In genomic region chr14:54396493-54397335, GRCh38 we compare ENCODE assay signal across 8 cellular contexts. TPM values are rescaled to one million over a fixed set of nuclear protein-coding genes. Genes with fewer than 3 reads are reported as not detected.
A peak's percentile ranks its signal among the peaks of the same experiment; 100 is the strongest.
DNase-seq lines count a peak whose midpoint lies in the region; ATAC-seq and TF ChIP-seq lines count a peak whose summit lies in the region.

Gene CDKN3 (plus strand): TSS chr14:54397007. CDS start chr14:54397069, 62 bp downstream.

- H3K36me3 ChIP-seq in CD4-positive, CD25-positive, alpha-beta regulatory T cell (ENCODE audit: control insufficient read depth, insufficient read depth, low read length): no peaks in the 10 kb centered on the region
- no peaks in the 10 kb centered on the region for H3K36me3 ChIP-seq in liver (ENCODE audit: control insufficient read depth in 4 of 4, insufficient read depth in 3 of 4, low read depth in 1 of 4, low read length in 3 of 4)

- H3K9me3 ChIP-seq in CD4-positive, CD25-positive, alpha-beta regulatory T cell (ENCODE audit: control insufficient read depth in 2 of 2, low read length in 2 of 2): no peaks in the 10 kb centered on the region
- no peaks in the 10 kb centered on the region for H3K9me3 ChIP-seq in liver (ENCODE audit: control insufficient read depth in 4 of 4, low read length in 3 of 4)

- peak within 1 kb of the TSS in 1 of 2 donors; percentile 81 for H3K9ac ChIP-seq in liver (ENCODE audit: low read depth in 1 of 2, low read length in 2 of 2)

- H3K27ac ChIP-seq in CD4-positive, CD25-positive, alpha-beta regulatory T cell (ENCODE audit: insufficient read depth, low read length, poor library complexity, severe bottlenecking): peak within 1 kb of the TSS; percentile 69
- H3K27ac ChIP-seq in liver (ENCODE audit: low read depth in 1 of 2, low read length in 2 of 2): no peak within 1 kb of the TSS

- peak; percentile 54 to 57 for TF ChIP-seq RAD21 in liver (IDR thresholded peaks at IDR 0.05)

- WGBS in liver: 2% methylated on average over 76 of the region's 76 CpGs

- H3K36me3 Mint-ChIP-seq in CD4-positive, CD25-positive, alpha-beta regulatory T cell: no peaks in the 10 kb centered on the region

- ATAC-seq in CD4-positive, CD25-positive, alpha-beta regulatory T cell (ENCODE audit: low read depth in 2 of 2): peak; percentile 94 to 97
- ATAC-seq in GM19395 (IDR thresholded peaks at IDR 0.05; ENCODE audit: unreplicated experiment): peak; percentile 98
- peak; percentile 96 for ATAC-seq in HG03565 (IDR thresholded peaks at IDR 0.05; ENCODE audit: unreplicated experiment)

- H3K27me3 ChIP-seq in CD4-positive, CD25-positive, alpha-beta regulatory T cell (ENCODE audit: control insufficient read depth, insufficient read depth, low read length): no peaks in the 10 kb centered on the region
- no peaks in the 10 kb centered on the region for H3K27me3 ChIP-seq in liver (ENCODE audit: control insufficient read depth in 4 of 4, insufficient read depth in 4 of 4, low read length in 3 of 4)

- no peaks in the 10 kb centered on the region for H3K9me3 Mint-ChIP-seq in CD4-positive, CD25-positive, alpha-beta regulatory T cell

- DNase-seq in CD4-positive, CD25-positive, alpha-beta regulatory T cell: peak; percentile 96 to 99 (median 98)
- peak; percentile 97 for DNase-seq in NCI-H748 treated with DMSO at 0.1 percent for 48 hours (lab: John Stamatoyannopoulos, UW)
- peak; percentile 85 to 95 for DNase-seq in activated CD4-positive, alpha-beta T cell treated with anti-CD3 and anti-CD28 coated beads, Interleukin-2, amount 50 U/mL, for 24 hours (ENCODE audit: low read depth in 1 of 2, low spot score in 1 of 2)
- peak; percentile 98 to 100 for DNase-seq in dermis microvascular lymphatic vessel endothelial cell (ENCODE audit: low read depth in 2 of 2)
- peak; percentile 97 for DNase-seq in stimulated activated CD4-positive, alpha-beta T cell treated with anti-CD3 and anti-CD28 coated beads, Interleukin-4, amount 100 ng/mL, for 24 hours

- peak within 1 kb of the TSS; percentile 72 for H3K4me3 ChIP-seq in CD4-positive, CD25-positive, alpha-beta regulatory T cell (ENCODE audit: low read depth, low read length)
- peak within 1 kb of the TSS; percentile 65 to 78 (median 72) for H3K4me3 ChIP-seq in liver (ENCODE audit: low read depth in 1 of 3, low read length in 3 of 3)

- peak; percentile 42 for TF ChIP-seq CTCF in liver (IDR thresholded peaks at IDR 0.05; ENCODE audit: low read depth, low read length, missing input control)

- peak within 1 kb of the TSS; percentile 70 to 91 (median 74) for H3K27ac Mint-ChIP-seq in CD4-positive, CD25-positive, alpha-beta regulatory T cell

- H3K4me1 ChIP-seq in CD4-positive, CD25-positive, alpha-beta regulatory T cell (ENCODE audit: control insufficient read depth, insufficient read depth, low read length, poor library complexity, severe bottlenecking): peaks cover 18% of the 10 kb centered on the region
- peaks cover 3 to 12% (median 8%) of the 10 kb centered on the region in 4 donors for H3K4me1 ChIP-seq in liver (ENCODE audit: control insufficient read depth in 4 of 4, insufficient read depth in 4 of 4, low read length in 3 of 4)

- H3K4me3 Mint-ChIP-seq in CD4-positive, CD25-positive, alpha-beta regulatory T cell: peak within 1 kb of the TSS; percentile 87 to 92 (median 89)

- no peaks in the 10 kb centered on the region for H3K27me3 Mint-ChIP-seq in CD4-positive, CD25-positive, alpha-beta regulatory T cell

- H3K4me1 Mint-ChIP-seq in CD4-positive, CD25-positive, alpha-beta regulatory T cell: peaks cover 7 to 28% (median 17%) of the 10 kb centered on the region in 4 donors

TF ChIP-seq in liver, 16 proteins besides CTCF, POLR2A, EP300 and RAD21:
- TF ChIP-seq GABPA (IDR thresholded peaks at IDR 0.05 in 1 of 2, conservative IDR thresholded peaks at IDR 0.05 in 1 of 2) (no peak), RXRA (IDR thresholded peaks at IDR 0.05) (peak in 1 of 2 donors; percentile 18), HNF4A (conservative IDR thresholded peaks at IDR 0.05) (peak in 1 of 2 donors; percentile 37), JUND (IDR thresholded peaks at IDR 0.05) (no peak), FOXA2 (IDR thresholded peaks at IDR 0.05) (no peak), EGR1 (IDR thresholded peaks at IDR 0.05; ENCODE audit: low read depth in 2 of 2) (peak in 1 of 2 donors; percentile 14), NR2F2 (IDR thresholded peaks at IDR 0.05) (peak; percentile 22), TAF1 (conservative IDR thresholded peaks at IDR 0.05) (no peak), YY1 (IDR thresholded peaks at IDR 0.05) (peak; percentile 56), HNF4G (IDR thresholded peaks at IDR 0.05) (no peak), ZBTB33 (IDR thresholded peaks at IDR 0.05) (no peak), SP1 (IDR thresholded peaks at IDR 0.05) (peak; percentile 98), FOXA1 (IDR thresholded peaks at IDR 0.05) (no peak)
- TF ChIP-seq, protein P1, sequence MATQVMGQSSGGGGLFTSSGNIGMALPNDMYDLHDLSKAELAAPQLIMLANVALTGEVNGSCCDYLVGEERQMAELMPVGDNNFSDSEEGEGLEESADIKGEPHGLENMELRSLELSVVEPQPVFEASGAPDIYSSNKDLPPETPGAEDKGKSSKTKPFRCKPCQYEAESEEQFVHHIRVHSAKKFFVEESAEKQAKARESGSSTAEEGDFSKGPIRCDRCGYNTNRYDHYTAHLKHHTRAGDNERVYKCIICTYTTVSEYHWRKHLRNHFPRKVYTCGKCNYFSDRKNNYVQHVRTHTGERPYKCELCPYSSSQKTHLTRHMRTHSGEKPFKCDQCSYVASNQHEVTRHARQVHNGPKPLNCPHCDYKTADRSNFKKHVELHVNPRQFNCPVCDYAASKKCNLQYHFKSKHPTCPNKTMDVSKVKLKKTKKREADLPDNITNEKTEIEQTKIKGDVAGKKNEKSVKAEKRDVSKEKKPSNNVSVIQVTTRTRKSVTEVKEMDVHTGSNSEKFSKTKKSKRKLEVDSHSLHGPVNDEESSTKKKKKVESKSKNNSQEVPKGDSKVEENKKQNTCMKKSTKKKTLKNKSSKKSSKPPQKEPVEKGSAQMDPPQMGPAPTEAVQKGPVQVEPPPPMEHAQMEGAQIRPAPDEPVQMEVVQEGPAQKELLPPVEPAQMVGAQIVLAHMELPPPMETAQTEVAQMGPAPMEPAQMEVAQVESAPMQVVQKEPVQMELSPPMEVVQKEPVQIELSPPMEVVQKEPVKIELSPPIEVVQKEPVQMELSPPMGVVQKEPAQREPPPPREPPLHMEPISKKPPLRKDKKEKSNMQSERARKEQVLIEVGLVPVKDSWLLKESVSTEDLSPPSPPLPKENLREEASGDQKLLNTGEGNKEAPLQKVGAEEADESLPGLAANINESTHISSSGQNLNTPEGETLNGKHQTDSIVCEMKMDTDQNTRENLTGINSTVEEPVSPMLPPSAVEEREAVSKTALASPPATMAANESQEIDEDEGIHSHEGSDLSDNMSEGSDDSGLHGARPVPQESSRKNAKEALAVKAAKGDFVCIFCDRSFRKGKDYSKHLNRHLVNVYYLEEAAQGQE (IDR thresholded peaks at IDR 0.05): peak; percentile 23
- TF ChIP-seq, protein P2, sequence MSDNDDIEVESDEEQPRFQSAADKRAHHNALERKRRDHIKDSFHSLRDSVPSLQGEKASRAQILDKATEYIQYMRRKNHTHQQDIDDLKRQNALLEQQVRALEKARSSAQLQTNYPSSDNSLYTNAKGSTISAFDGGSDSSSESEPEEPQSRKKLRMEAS (IDR thresholded peaks at IDR 0.05): no peak
- TF ChIP-seq, protein P3, sequence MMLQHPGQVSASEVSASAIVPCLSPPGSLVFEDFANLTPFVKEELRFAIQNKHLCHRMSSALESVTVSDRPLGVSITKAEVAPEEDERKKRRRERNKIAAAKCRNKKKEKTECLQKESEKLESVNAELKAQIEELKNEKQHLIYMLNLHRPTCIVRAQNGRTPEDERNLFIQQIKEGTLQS (IDR thresholded peaks at IDR 0.05): no peak
TF ChIP-seq in liver: peak in this region for 7.

RNA-seq across cellular contexts. Expression of gene CDKN3, which starts in this region (rescaled TPM):
- total RNA-seq in CD4-positive, CD25-positive, alpha-beta regulatory T cell: 9.3 TPM
- polyA plus RNA-seq in CD4-positive, CD25-positive, alpha-beta regulatory T cell: 10 to 100 TPM; 12.2 to 20.7 (median 17.2) TPM
- total RNA-seq in dermis microvascular lymphatic vessel endothelial cell (16.1 and 32.9 TPM in 2 replicates), liver (10 to 100 TPM in 1 of 2 donors, under 1 TPM in 1; 0.50 to 33.9 TPM)
- polyA plus RNA-seq in liver: 1 to 10 TPM; 1.5 to 4.1 TPM
